In the genomic region with DNA sequence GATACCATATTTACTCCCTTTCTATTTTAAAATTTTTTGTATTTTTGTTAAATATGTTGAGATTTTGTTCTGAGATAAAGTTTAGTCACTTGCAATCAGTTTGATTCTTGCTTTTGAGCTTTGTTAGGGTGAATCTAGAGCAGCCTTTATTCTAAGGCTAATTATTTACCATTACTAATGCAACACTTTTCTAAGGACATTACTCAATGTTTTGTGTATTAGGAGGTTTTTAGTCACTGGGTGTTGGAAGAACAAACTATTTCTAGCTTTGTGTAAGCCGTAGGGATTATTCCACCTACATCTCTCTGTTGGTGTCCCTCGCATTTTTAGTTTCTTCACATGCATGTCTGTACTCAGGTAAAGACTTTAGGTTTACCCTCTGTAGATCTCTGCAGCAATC, we compare ENCODE assay signal across 20 cellular contexts.
A peak's percentile ranks its signal among the peaks of the same experiment; 100 is the strongest.
DNase-seq lines count a peak whose midpoint lies in the region; ATAC-seq, FAIRE-seq and TF ChIP-seq lines count a peak whose summit lies in the region.
"Had no signal": no experiment of that assay in that cellular context is flagged by ENCODE, and none has a peak within 500 bp of the region (broad histone marks: within the 10 kb centered on the region; RNA-seq: fewer than 3 reads in every experiment).

No MANE protein-coding gene starts in this region.

- no peaks in the 10 kb centered on the region for H3K27me3 ChIP-seq in mammary epithelial cell (ENCODE audit: insufficient read depth, low read length)
- no peaks in the 10 kb centered on the region for H3K27me3 ChIP-seq in bronchial epithelial cell (ENCODE audit: control insufficient read depth, insufficient read depth, low read length)
- no peaks in the 10 kb centered on the region for H3K27me3 ChIP-seq in right lobe of liver
- no peaks in the 10 kb centered on the region for H3K27me3 ChIP-seq in sigmoid colon

- CTCF ChIA-PET in mammary epithelial cell (lab: Charles Lee; ENCODE audit: low non-redundant PET) = no interaction called here

- no peak overlapping the region for H3K4me3 Mint-ChIP-seq in activated T-helper 1 cell treated with anti-CD3 and anti-CD28 coated beads, Interleukin-12 subunit alpha, Interleukin-12 subunit beta, Interleukin-2, Interleukin-4 antibody, amounts not matched to agents 30 ng/mL and 10 ng/mL and 1 ng/mL, durations not matched to agents 14 hours and 24 hours and 36 hours
- H3K4me3 Mint-ChIP-seq: H9 had no signal

- no peak for TF ChIP-seq CTCF in mammary epithelial cell (conservative IDR thresholded peaks at IDR 0.05 in 1 of 2, IDR thresholded peaks at IDR 0.05 in 1 of 2; ENCODE audit: extremely low read depth in 1 of 2, insufficient read depth in 1 of 2, low read depth in 1 of 2, low read length in 2 of 2)
- no peak for TF ChIP-seq CTCF in bronchial epithelial cell (IDR thresholded peaks at IDR 0.05; ENCODE audit: insufficient read depth, low read length, severe bottlenecking)
- no peak for TF ChIP-seq CTCF in epithelial cell of proximal tubule (conservative IDR thresholded peaks at IDR 0.05; ENCODE audit: low read depth, low read length)
- no peak for TF ChIP-seq CTCF in right lobe of liver (IDR thresholded peaks at IDR 0.05)
- TF ChIP-seq CTCF in sigmoid colon (IDR thresholded peaks at IDR 0.05) = no peak

- peak; percentile 45 to 83 (median 71) for ATAC-seq in right lobe of liver
- ATAC-seq in HG03571 (IDR thresholded peaks at IDR 0.05; ENCODE audit: unreplicated experiment) = no peak
- ATAC-seq: HCT116 had no signal

- intact Hi-C loops in mammary epithelial cell (cut with micrococcal nuclease) = loop anchor here (1.0 kb wide), 1 partner anchor 470 kb away; no protein-coding TSS in a partner anchor
- intact Hi-C loops in right lobe of liver (cut with DNase I) = no loop called here
- intact Hi-C loops in activated T-helper 1 cell treated with anti-CD3 and anti-CD28 coated beads, Interleukin-12 subunit alpha, Interleukin-12 subunit beta, Interleukin-2, Interleukin-4 antibody, amounts not matched to agents 30 ng/mL and 10 ng/mL and 1 ng/mL, durations not matched to agents 14 hours and 24 hours and 36 hours (cut with micrococcal nuclease) = no loop called here
- intact Hi-C loops in sigmoid colon (cut with DNase I) = no loop called here

- H3K27ac ChIP-seq in mammary epithelial cell (ENCODE audit: insufficient read depth, low read depth, low read length) (no peak overlapping the region), right lobe of liver (peak overlapping the region in 1 of 3 donors; percentile 5), sigmoid colon (peak overlapping the region in 1 of 4 donors; percentile 21)
- H3K27ac ChIP-seq: GM23248 had no signal

- no peak for DNase-seq in mammary epithelial cell
- DNase-seq in bronchial epithelial cell (ENCODE audit: low read depth) = peak; percentile 29
- DNase-seq in epithelial cell of proximal tubule (ENCODE audit: low read depth) = peak; percentile 19
- no peak for DNase-seq in right lobe of liver
- no peak for DNase-seq in NCI-H2107 (lab: John Stamatoyannopoulos, UW)
- no peak for DNase-seq in activated T-helper 1 cell treated with anti-CD3 and anti-CD28 coated beads, Interleukin-12 subunit alpha, Interleukin-12 subunit beta, Interleukin-2, Interleukin-4 antibody, amounts not matched to agents 30 ng/mL and 10 ng/mL and 1 ng/mL, durations not matched to agents 14 hours and 24 hours and 36 hours (ENCODE audit: low spot score)
- no peak for DNase-seq in sigmoid colon
- DNase-seq: C1 segment of cervical spinal cord; Calu3; CD4-positive, alpha-beta memory T cell; COR-L47; DMS53; DND-41; GM23248; H9 had no signal

- H3K36me3 ChIP-seq in mammary epithelial cell (ENCODE audit: insufficient read depth, low read length) (no peaks in the 10 kb centered on the region), bronchial epithelial cell (ENCODE audit: control insufficient read depth, insufficient read depth, low read length) (no peaks in the 10 kb centered on the region), right lobe of liver (no peaks in the 10 kb centered on the region), sigmoid colon (no peaks in the 10 kb centered on the region)

- H3K4me3 ChIP-seq in mammary epithelial cell (replicated peaks in 1 of 3; ENCODE audit: insufficient read depth in 1 of 3, low read depth in 2 of 3, low read length in 3 of 3) = no peak overlapping the region
- no peak overlapping the region for H3K4me3 ChIP-seq in bronchial epithelial cell (ENCODE audit: low read depth, low read length)
- H3K4me3 ChIP-seq in epithelial cell of proximal tubule (ENCODE audit: low read depth, low read length) = no peak overlapping the region
- no peak overlapping the region for H3K4me3 ChIP-seq in right lobe of liver
- no peak overlapping the region for H3K4me3 ChIP-seq in sigmoid colon
- H3K4me3 ChIP-seq: GM23248 had no signal

- in situ Hi-C loops in mammary epithelial cell (cut with MboI; ENCODE audit: low sequenced_read_pairs in 2 of 2) = no loop called here

- no TSS peak for BruUV-seq in mammary epithelial cell (replicated peaks; lab: Mats Ljungman, UMichigan)

- H3K79me2 ChIP-seq in mammary epithelial cell (ENCODE audit: insufficient read depth, low read length) = no peaks in the 10 kb centered on the region

- TF ChIP-seq EP300 in sigmoid colon (IDR thresholded peaks at IDR 0.05) = no peak

- H3K27ac Mint-ChIP-seq in activated T-helper 1 cell treated with anti-CD3 and anti-CD28 coated beads, Interleukin-12 subunit alpha, Interleukin-12 subunit beta, Interleukin-2, Interleukin-4 antibody, amounts not matched to agents 30 ng/mL and 10 ng/mL and 1 ng/mL, durations not matched to agents 14 hours and 24 hours and 36 hours = no peak overlapping the region
- H3K27ac Mint-ChIP-seq: CD4-positive, alpha-beta memory T cell had no signal

- no peak overlapping the region for H3K9ac ChIP-seq in mammary epithelial cell (ENCODE audit: insufficient read depth, low read length)
- H3K9ac ChIP-seq: GM23248 had no signal

- TF ChIP-seq POLR2A in right lobe of liver (IDR thresholded peaks at IDR 0.05) = no peak
- TF ChIP-seq POLR2A in sigmoid colon (IDR thresholded peaks at IDR 0.05) = no peak

- H3K4me2 ChIP-seq in mammary epithelial cell (ENCODE audit: insufficient read depth, low read depth, low read length) = peak overlapping the region; percentile 8

- dilution Hi-C loops in mammary epithelial cell (cut with HindIII; ENCODE audit: low sequenced_read_pairs) = no loop called here

- H3K4me1 Mint-ChIP-seq in activated T-helper 1 cell treated with anti-CD3 and anti-CD28 coated beads, Interleukin-12 subunit alpha, Interleukin-12 subunit beta, Interleukin-2, Interleukin-4 antibody, amounts not matched to agents 30 ng/mL and 10 ng/mL and 1 ng/mL, durations not matched to agents 14 hours and 24 hours and 36 hours (ENCODE audit: low read depth) = no peaks in the 10 kb centered on the region
- H3K4me1 Mint-ChIP-seq: CD4-positive, alpha-beta memory T cell had no signal

- H3K36me3 Mint-ChIP-seq in activated T-helper 1 cell treated with anti-CD3 and anti-CD28 coated beads, Interleukin-12 subunit alpha, Interleukin-12 subunit beta, Interleukin-2, Interleukin-4 antibody, amounts not matched to agents 30 ng/mL and 10 ng/mL and 1 ng/mL, durations not matched to agents 14 hours and 24 hours and 36 hours (ENCODE audit: low read depth) = no peaks in the 10 kb centered on the region

- H3K4me1 ChIP-seq in mammary epithelial cell (ENCODE audit: insufficient read depth, low read length) (peaks cover 9% of the 10 kb centered on the region), right lobe of liver (peaks cover 0 to 9% (median 0%) of the 10 kb centered on the region in 4 donors), sigmoid colon (no peaks in the 10 kb centered on the region)

- peak overlapping the region; percentile 58 for H2AFZ ChIP-seq in mammary epithelial cell (ENCODE audit: low read depth, low read length)
- H2AFZ ChIP-seq: GM23248 had no signal

- no peaks in the 10 kb centered on the region for H3K9me3 ChIP-seq in mammary epithelial cell (replicated peaks; ENCODE audit: insufficient read depth, low read length)
- H3K9me3 ChIP-seq in right lobe of liver = no peaks in the 10 kb centered on the region
- no peaks in the 10 kb centered on the region for H3K9me3 ChIP-seq in sigmoid colon

- H3K27me3 Mint-ChIP-seq in activated T-helper 1 cell treated with anti-CD3 and anti-CD28 coated beads, Interleukin-12 subunit alpha, Interleukin-12 subunit beta, Interleukin-2, Interleukin-4 antibody, amounts not matched to agents 30 ng/mL and 10 ng/mL and 1 ng/mL, durations not matched to agents 14 hours and 24 hours and 36 hours (ENCODE audit: insufficient read depth) = peaks cover 3% of the 10 kb centered on the region

- H3K9me3 Mint-ChIP-seq in activated T-helper 1 cell treated with anti-CD3 and anti-CD28 coated beads, Interleukin-12 subunit alpha, Interleukin-12 subunit beta, Interleukin-2, Interleukin-4 antibody, amounts not matched to agents 30 ng/mL and 10 ng/mL and 1 ng/mL, durations not matched to agents 14 hours and 24 hours and 36 hours = peaks cover 16% of the 10 kb centered on the region
- H3K9me3 Mint-ChIP-seq: H9 had no signal

- 18% methylated on average over 2 of the region's 2 CpGs for WGBS in mammary epithelial cell (ENCODE audit: low coverage, missing lambda C conversion rate)
- WGBS in right lobe of liver (ENCODE audit: insufficient coverage, low coverage, low lambda C conversion rate, missing lambda C conversion rate) = 69% methylated on average over 2 of the region's 2 CpGs
- 70 to 92% methylated on average over 2 of the region's 2 CpGs for WGBS in sigmoid colon, 2 donors

- FAIRE-seq in bronchial epithelial cell (lab: Jason Lieb, UNC) = no peak
- FAIRE-seq: G401.6, GM12892, GM19239 had no signal

- H4K20me1 ChIP-seq in mammary epithelial cell (ENCODE audit: insufficient read depth, low read length) = no peaks in the 10 kb centered on the region

Comparison
In these comparisons a context has a peak if more than half of its experiments do, and no peak if none do; other contexts are left out.
1. DNase-seq: peak in bronchial epithelial cell (single experiment) and epithelial cell of proximal tubule (single experiment); none in mammary epithelial cell (single experiment), right lobe of liver (0 of 3), NCI-H2107 (single experiment), activated T-helper 1 cell treated with anti-CD3 and anti-CD28 coated beads, Interleukin-12 subunit alpha, Interleukin-12 subunit beta, Interleukin-2, Interleukin-4 antibody, amounts not matched to agents 30 ng/mL and 10 ng/mL and 1 ng/mL, durations not matched to agents 14 hours and 24 hours and 36 hours (single experiment) and sigmoid colon (single experiment).